Comparison of ENCODE assay signal across 16 cellular contexts in the genomic region with DNA sequence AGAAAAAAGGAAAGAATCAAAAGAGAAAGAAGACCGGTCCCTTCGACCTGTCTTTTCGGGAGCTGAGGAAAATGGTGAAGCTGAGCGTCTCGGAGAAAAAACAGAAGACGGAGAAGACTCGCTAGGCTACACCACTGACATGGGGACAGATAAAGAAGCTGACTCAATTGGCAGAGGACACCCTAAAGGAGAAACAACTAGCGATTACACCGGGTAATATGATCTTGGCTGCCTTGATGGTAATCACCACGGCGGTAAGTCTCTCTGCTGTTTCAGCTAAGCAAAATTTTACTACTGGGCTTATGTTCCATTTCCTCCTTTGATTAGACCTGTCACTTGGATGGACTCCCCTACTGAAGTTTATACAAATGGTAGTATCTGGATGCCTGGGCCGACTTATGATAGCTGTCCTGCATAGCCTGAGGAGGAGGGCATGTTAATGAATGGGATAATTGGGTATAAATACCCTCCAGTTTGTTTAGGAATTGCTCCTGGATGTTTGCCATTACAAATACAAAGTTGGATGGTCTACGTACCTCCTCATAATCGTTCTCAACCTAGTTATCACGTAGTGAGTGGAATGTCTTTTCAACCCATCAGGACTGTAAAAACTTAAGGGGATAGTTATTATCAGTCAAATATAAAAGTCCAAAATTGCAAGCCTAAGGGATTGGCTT. TPM values are rescaled to one million over a fixed set of nuclear protein-coding genes. Genes with fewer than 3 reads are reported as not detected.
A peak's percentile ranks its signal among the peaks of the same experiment; 100 is the strongest.
DNase-seq lines count a peak whose midpoint lies in the region; ATAC-seq and TF ChIP-seq lines count a peak whose summit lies in the region.
"Had no signal": no experiment of that assay in that cellular context is flagged by ENCODE, and none has a peak within 500 bp of the region (broad histone marks: within the 10 kb centered on the region; RNA-seq: fewer than 3 reads in every experiment).

No MANE protein-coding gene starts in this region.

- no peak overlapping the region for H2AFZ ChIP-seq in IMR-90 (replicated peaks; ENCODE audit: low read length, poor library complexity)
- peak overlapping the region; percentile 78 for H2AFZ ChIP-seq in mammary epithelial cell (ENCODE audit: low read depth, low read length)

- in situ Hi-C loops in IMR-90 (cut with MboI; ENCODE audit: low sequenced_read_pairs), result no loop called here
- in situ Hi-C loops in mammary epithelial cell (cut with MboI; ENCODE audit: low sequenced_read_pairs in 2 of 2), result loop anchor here (25.0 kb wide), 2 partner anchors 674 to 724 kb away; a partner anchor contains a TSS

- H2BK20ac ChIP-seq in IMR-90 (ENCODE audit: low read depth, low read length), result no peak overlapping the region

- peak overlapping the region; percentile 58 for H3K4me3 Mint-ChIP-seq in mesothelial cell of epicardium
- H3K4me3 Mint-ChIP-seq: activated naive CD8-positive, alpha-beta T cell treated with anti-CD3 and anti-CD28 coated beads, Interleukin-2, amount 10 ng/mL, durations not matched to agents 7 days and 5 days; immature natural killer cell had no signal

- no peak for TF ChIP-seq POLR2A in IMR-90 (IDR thresholded peaks at IDR 0.05; ENCODE audit: low read depth, low read length)

- H2BK120ac ChIP-seq in IMR-90 (ENCODE audit: low read depth, low read length), result no peak overlapping the region

- no peak overlapping the region for H4K5ac ChIP-seq in IMR-90 (ENCODE audit: low read depth, low read length)

- peak overlapping the region; percentile 27 for H3K4me3 ChIP-seq in A673 (ENCODE audit: low read depth, low read length, poor library complexity, severe bottlenecking)
- no peak overlapping the region for H3K4me3 ChIP-seq in IMR-90 (ENCODE audit: insufficient read depth, low read depth, low read length)
- peak overlapping the region in 2 of 3 experiments; percentile 23 to 25 for H3K4me3 ChIP-seq in mammary epithelial cell (replicated peaks in 1 of 3; ENCODE audit: insufficient read depth in 1 of 3, low read depth in 2 of 3, low read length in 3 of 3)
- H3K4me3 ChIP-seq: BLaER1, pancreas, SJSA1, uterus had no signal

- H3K4me2 ChIP-seq in IMR-90 (ENCODE audit: low read depth, low read length), result peak overlapping the region; percentile 7; the same call in 1 of the 2 replicates
- peak overlapping the region; percentile 60 for H3K4me2 ChIP-seq in mammary epithelial cell (ENCODE audit: insufficient read depth, low read depth, low read length)
- H3K4me2 ChIP-seq: BLaER1 had no signal

- H3K23ac ChIP-seq in IMR-90 (ENCODE audit: low read depth, low read length), result peak overlapping the region; percentile 59; the same call in 1 of the 2 replicates

- no peak overlapping the region for H3K18ac ChIP-seq in IMR-90 (ENCODE audit: low read depth, low read length)

- no peaks in the 10 kb centered on the region for H3K9me1 ChIP-seq in IMR-90 (ENCODE audit: insufficient read depth, low read length)

- 5% methylated on average over 6 of the region's 15 CpGs; no CpG with 5 or more reads in 1 of the 2 experiments for WGBS in IMR-90 (ENCODE audit: extremely low coverage in 2 of 2, insufficient read length in 1 of 2), 2 experiments
- 18% methylated on average over 14 of the region's 15 CpGs for WGBS in mammary epithelial cell (ENCODE audit: low coverage, missing lambda C conversion rate)

- H4K8ac ChIP-seq in IMR-90 (ENCODE audit: low read depth in 2 of 2, low read length in 2 of 2), result no peak overlapping the region

- H3K27me3 ChIP-seq in A673 (replicated peaks; ENCODE audit: insufficient read depth, low read depth, low read length, poor library complexity) (peaks cover 14% of the 10 kb centered on the region), IMR-90 (ENCODE audit: control insufficient read depth, insufficient read depth, low read length) (peaks cover 77% of the 10 kb centered on the region), mammary epithelial cell (ENCODE audit: insufficient read depth, low read length) (no peaks in the 10 kb centered on the region)

- H3K4ac ChIP-seq in IMR-90 (ENCODE audit: low read depth, low read length), result no peak overlapping the region

- H3K14ac ChIP-seq in IMR-90 (replicated peaks; ENCODE audit: low read depth, low read length), result no peak overlapping the region

- no peak overlapping the region for H2AK9ac ChIP-seq in IMR-90 (replicated peaks; ENCODE audit: low read depth, low read length, poor library complexity)

- no peaks in the 10 kb centered on the region for H3K36me3 Mint-ChIP-seq in mesothelial cell of epicardium
- H3K36me3 Mint-ChIP-seq: activated naive CD8-positive, alpha-beta T cell treated with anti-CD3 and anti-CD28 coated beads, Interleukin-2, amount 10 ng/mL, durations not matched to agents 7 days and 5 days; immature natural killer cell had no signal

- dilution Hi-C loops in IMR-90 (cut with HindIII; ENCODE audit: low sequenced_read_pairs, unreplicated experiment), result no loop called here
- dilution Hi-C loops in mammary epithelial cell (cut with HindIII; ENCODE audit: low sequenced_read_pairs), result no loop called here

- no peak overlapping the region for H4K91ac ChIP-seq in IMR-90 (ENCODE audit: insufficient read depth, low read depth, low read length)

- no peaks in the 10 kb centered on the region for H3K79me1 ChIP-seq in IMR-90 (ENCODE audit: low read depth in 1 of 2, low read length in 2 of 2)

- H3K4me1 ChIP-seq in A673 (ENCODE audit: insufficient read depth, low read length, poor library complexity, severe bottlenecking) (peaks cover 10% of the 10 kb centered on the region), IMR-90 (ENCODE audit: control insufficient read depth, insufficient read depth, low read length) (no peaks in the 10 kb centered on the region), mammary epithelial cell (ENCODE audit: insufficient read depth, low read length) (peaks cover 4% of the 10 kb centered on the region)
- H3K4me1 ChIP-seq: SJSA1, uterus had no signal

- peaks cover 5% of the 10 kb centered on the region; the same call in 1 of the 2 replicates for H4K20me1 ChIP-seq in IMR-90 (ENCODE audit: insufficient read depth, low read length)
- H4K20me1 ChIP-seq in mammary epithelial cell (ENCODE audit: insufficient read depth, low read length), result no peaks in the 10 kb centered on the region
- H4K20me1 ChIP-seq: BLaER1 had no signal

- H3K27me3 Mint-ChIP-seq in mesothelial cell of epicardium (ENCODE audit: low read depth), result peaks cover 94% of the 10 kb centered on the region

- H3K9me3 ChIP-seq in A673 (ENCODE audit: low read depth, low read length, poor library complexity, severe bottlenecking) (no peaks in the 10 kb centered on the region), IMR-90 (ENCODE audit: control insufficient read depth, insufficient read depth, low read length) (no peaks in the 10 kb centered on the region), mammary epithelial cell (replicated peaks; ENCODE audit: insufficient read depth, low read length) (no peaks in the 10 kb centered on the region)
- H3K9me3 ChIP-seq: BLaER1, pancreas, SJSA1, uterus had no signal

- no peak overlapping the region for H2BK15ac ChIP-seq in IMR-90 (ENCODE audit: low read depth, low read length)

- H2AK5ac ChIP-seq in IMR-90 (ENCODE audit: low read depth, low read length), result no peak overlapping the region

- H3K36me3 ChIP-seq in A673 (ENCODE audit: insufficient read depth, low read length, poor library complexity, severe bottlenecking) (no peaks in the 10 kb centered on the region), IMR-90 (ENCODE audit: control insufficient read depth, insufficient read depth, low read length) (no peaks in the 10 kb centered on the region), mammary epithelial cell (ENCODE audit: insufficient read depth, low read length) (no peaks in the 10 kb centered on the region)
- H3K36me3 ChIP-seq: BLaER1, pancreas, SJSA1, uterus had no signal

- H3K9me3 Mint-ChIP-seq in mesothelial cell of epicardium, result no peaks in the 10 kb centered on the region
- H3K9me3 Mint-ChIP-seq: activated naive CD8-positive, alpha-beta T cell treated with anti-CD3 and anti-CD28 coated beads, Interleukin-2, amount 10 ng/mL, durations not matched to agents 7 days and 5 days; immature natural killer cell had no signal

- intact Hi-C loops in A673 (cut with micrococcal nuclease; ENCODE audit: unreplicated experiment), result loop anchor here (5.0 kb wide), 1 partner anchor 54 kb away; a partner anchor contains a TSS
- intact Hi-C loops in IMR-90 (cut with micrococcal nuclease), result loop anchor here (5.0 to 10.0 kb wide), 2 partner anchors 159 to 722 kb away; no protein-coding TSS in a partner anchor
- intact Hi-C loops in mammary epithelial cell (cut with micrococcal nuclease), result loop anchor here (5.0 to 10.0 kb wide), 3 partner anchors 94 to 932 kb away; no protein-coding TSS in a partner anchor

- H3K27ac ChIP-seq in A673 (ENCODE audit: low read depth, low read length, poor library complexity, severe bottlenecking), result no peak overlapping the region
- no peak overlapping the region for H3K27ac ChIP-seq in IMR-90 (ENCODE audit: insufficient read depth, low read length)
- H3K27ac ChIP-seq in mammary epithelial cell (ENCODE audit: insufficient read depth, low read depth, low read length), result no peak overlapping the region
- H3K27ac ChIP-seq: BLaER1, pancreas, SJSA1, uterus had no signal

- TF ChIP-seq RAD21 in IMR-90 (IDR thresholded peaks at IDR 0.05; ENCODE audit: low read length), result no peak

- no peak overlapping the region for H3K9ac ChIP-seq in IMR-90 (ENCODE audit: low read depth, low read length)
- no peak overlapping the region for H3K9ac ChIP-seq in mammary epithelial cell (ENCODE audit: insufficient read depth, low read length)
- H3K9ac ChIP-seq: BLaER1 had no signal

- BruUV-seq in A673 (replicated peaks; lab: Mats Ljungman, UMichigan) (no TSS peak), IMR-90 (replicated peaks; lab: Mats Ljungman, UMichigan) (no TSS peak), mammary epithelial cell (replicated peaks; lab: Mats Ljungman, UMichigan) (no TSS peak)

- H3K79me2 ChIP-seq in mammary epithelial cell (ENCODE audit: insufficient read depth, low read length), result no peaks in the 10 kb centered on the region

- DNase-seq in A673 (ENCODE audit: low spot score) (no peak), IMR-90 (no peak), mammary epithelial cell (no peak), mesothelial cell of epicardium (ENCODE audit: low spot score in 2 of 2, unreplicated experiment in 2 of 2) (no peak), activated gamma-delta T cell treated with Interleukin-2 at 50 U/mL for 16 hours (no peak)
- DNase-seq in stimulated activated CD4-positive, alpha-beta T cell treated with anti-CD3 and anti-CD28 coated beads, Interleukin-4, amount 100 ng/mL, for 24 hours, result no peak
- DNase-seq: activated CD4-positive, alpha-beta T cell treated with anti-CD3 and anti-CD28 coated beads, Interleukin-2, amount 50 U/mL, for 48 hours; activated naive CD8-positive, alpha-beta T cell treated with anti-CD3 and anti-CD28 coated beads, Interleukin-2, amount 10 ng/mL, durations not matched to agents 7 days and 5 days; immature natural killer cell; NCI-H2107; uterus had no signal

- TF ChIP-seq CTCF in A673 (conservative IDR thresholded peaks at IDR 0.05; ENCODE audit: low read depth, low read length) (no peak), IMR-90 (conservative IDR thresholded peaks at IDR 0.05; ENCODE audit: low read depth, low read length) (no peak), mammary epithelial cell (conservative IDR thresholded peaks at IDR 0.05 in 1 of 2, IDR thresholded peaks at IDR 0.05 in 1 of 2; ENCODE audit: extremely low read depth in 1 of 2, insufficient read depth in 1 of 2, low read depth in 1 of 2, low read length in 2 of 2) (no peak), mesothelial cell of epicardium (IDR thresholded peaks at IDR 0.05; ENCODE audit: unreplicated experiment) (no peak)

- peaks cover 21% of the 10 kb centered on the region for H3K4me1 Mint-ChIP-seq in mesothelial cell of epicardium

- ATAC-seq in IMR-90 (ENCODE audit: low read depth) (no peak), GM18907 (IDR thresholded peaks at IDR 0.05; ENCODE audit: unreplicated experiment) (no peak)
- no peak for ATAC-seq in activated CD4-positive, CD25-positive, alpha-beta regulatory T cell treated with anti-CD3 and anti-CD28 coated beads, Interleukin-2, amount 50 U/mL, for 24 hours
- ATAC-seq: pancreas had no signal

- peak overlapping the region; percentile 4 for H3K27ac Mint-ChIP-seq in mesothelial cell of epicardium
- H3K27ac Mint-ChIP-seq: activated naive CD8-positive, alpha-beta T cell treated with anti-CD3 and anti-CD28 coated beads, Interleukin-2, amount 10 ng/mL, durations not matched to agents 7 days and 5 days; immature natural killer cell had no signal

- CTCF ChIA-PET in A673 (lab: Charles Lee) (interaction anchor here (0.9 to 1.8 kb wide), 2 partner anchors 11 to 16 kb away, joined by 4 to 9 read pairs; no protein-coding TSS in a partner anchor), IMR-90 (lab: Yijun Ruan, JAX) (interaction anchor here (1.0 to 4.9 kb wide), 4 partner anchors 10 to 56 kb away, joined by 3 to 25 read pairs (median 5); a partner anchor contains a TSS), mammary epithelial cell (lab: Charles Lee; ENCODE audit: low non-redundant PET) (no interaction called here)

- no peak overlapping the region for H2BK5ac ChIP-seq in IMR-90 (ENCODE audit: low read depth, low read length, poor library complexity, severe bottlenecking)

- POLR2A ChIA-PET in A673 (lab: Charles Lee; ENCODE audit: low non-redundant PET) (no interaction called here), IMR-90 (lab: Charles Lee; ENCODE audit: unreplicated experiment) (no interaction called here)

- no peak overlapping the region for H3K56ac ChIP-seq in IMR-90 (ENCODE audit: extremely low read depth, insufficient read depth, low read length)

RNA-seq across cellular contexts. Expression of a gene that starts 24.1 kb away (rescaled TPM):
- 0.17 and 0.30 TPM in 2 replicates for total RNA-seq in A673 (2021)
- total RNA-seq in IMR-90 (2012; rRNA removed), result not detected in 2 replicates
- not detected in 2 replicates for polyA plus RNA-seq in IMR-90 (2012; rRNA removed)
- polyA plus RNA-seq in IMR-90 (2012; cell fraction: cytosol; rRNA removed), result 0.03 TPM in 1 of 2 replicates, not detected in the other
- not detected in 2 replicates for polyA plus RNA-seq in IMR-90 (2012; cell fraction: nucleus; rRNA removed; ENCODE audit: low replicate concordance)
- 10 to 100 TPM; 43.5 to 45.3 TPM for total RNA-seq in mammary epithelial cell
- polyA plus RNA-seq in mammary epithelial cell, result 83.5 TPM
- polyA minus RNA-seq in mammary epithelial cell, result 66.6 TPM
- total RNA-seq in mesothelial cell of epicardium, result 0.09 TPM in 1 of 3 replicates, not detected in the others
- total RNA-seq: activated naive CD8-positive, alpha-beta T cell treated with anti-CD3 and anti-CD28 coated beads, Interleukin-2, amount 10 ng/mL, durations not matched to agents 7 days and 5 days; SJSA1 had no signal
- polyA plus RNA-seq: immature natural killer cell had no signal

RNA-seq across cellular contexts. Expression of a gene that starts 24.6 kb away (rescaled TPM):
- total RNA-seq in A673 (2021), result 0.39 TPM in 1 of 2 replicates, not detected in the other
- total RNA-seq in IMR-90 (2012; rRNA removed), result not detected in 2 replicates
- not detected in 2 replicates for polyA plus RNA-seq in IMR-90 (2012; rRNA removed)
- not detected in 2 replicates for polyA plus RNA-seq in IMR-90 (2012; cell fraction: cytosol; rRNA removed)
- not detected in 2 replicates for polyA plus RNA-seq in IMR-90 (2012; cell fraction: nucleus; rRNA removed; ENCODE audit: low replicate concordance)
- total RNA-seq in mammary epithelial cell, result 1 to 10 TPM in 1 of 2 donors, under 1 TPM in 1; 0.33 to 1.2 TPM
- 0.22 TPM for polyA plus RNA-seq in mammary epithelial cell
- 6.0 TPM for polyA minus RNA-seq in mammary epithelial cell
- 0.70 TPM in 1 of 3 replicates, not detected in the others for total RNA-seq in mesothelial cell of epicardium
- total RNA-seq: SJSA1, uterus had no signal

RNA-seq across cellular contexts. Expression of a gene that starts 55.4 kb away (rescaled TPM):
- total RNA-seq in A673 (2021), result not detected in 2 replicates
- total RNA-seq in IMR-90 (2012; rRNA removed), result under 0.01 TPM in 2 replicates
- polyA plus RNA-seq in IMR-90 (2012; rRNA removed), result 0.19 and 0.26 TPM in 2 replicates
- 0.06 and 0.19 TPM in 2 replicates for polyA plus RNA-seq in IMR-90 (2012; cell fraction: cytosol; rRNA removed)
- polyA plus RNA-seq in IMR-90 (2012; cell fraction: nucleus; rRNA removed; ENCODE audit: low replicate concordance), result 0.52 and 0.83 TPM in 2 replicates
- 10 to 100 TPM in 1 of 2 donors, 1 to 10 TPM in 1; 3.8 to 27.6 TPM for total RNA-seq in mammary epithelial cell
- 9.2 TPM for polyA plus RNA-seq in mammary epithelial cell
- 5.9 TPM for polyA minus RNA-seq in mammary epithelial cell
- total RNA-seq in mesothelial cell of epicardium, result 0.09 to 0.13 TPM in 2 of 3 replicates, not detected in the other
- total RNA-seq: activated naive CD8-positive, alpha-beta T cell treated with anti-CD3 and anti-CD28 coated beads, Interleukin-2, amount 10 ng/mL, durations not matched to agents 7 days and 5 days; pancreas; SJSA1 had no signal
- polyA plus RNA-seq: immature natural killer cell had no signal

Comparison
In these comparisons a context has a peak if more than half of its experiments do, and no peak if none do; other contexts are left out.
1. RNA of a gene that starts 24.1 kb away (total RNA-seq): 43.5 to 45.3 TPM in mammary epithelial cell; 0.17 to 0.30 TPM in A673, not detected in IMR-90 and 0.09 TPM in mesothelial cell of epicardium; every median in the first group is over 10 times any median in the second.